Comparison of ENCODE assay signal across 1 cellular context in genomic region chr1:9196129-9197040, GRCh38.
TF ChIP-seq lines count a peak whose summit lies in the region.

No MANE protein-coding gene starts in this region.

TF ChIP-seq in HEK293T, 16 proteins besides CTCF, POLR2A, EP300 and RAD21 (continued from another document):
- TF ChIP-seq TARDBP (IDR thresholded peaks at IDR 0.05): no peak
